ENCODE assay signal across 32 cellular contexts in genomic region chr2:173141666-173142065, GRCh38.
"Had no signal": no experiment of that assay in that cellular context is flagged by ENCODE, and none has a peak within 500 bp of the region (broad histone marks: within the 10 kb centered on the region; RNA-seq: fewer than 3 reads in every experiment).

No MANE protein-coding gene starts in this region.

- ATAC-seq: activated CD8-positive, alpha-beta memory T cell treated with anti-CD3 and anti-CD28 coated beads, Interleukin-2, amount 10 ng/mL, durations not matched to agents 7 days and 5 days had no signal

- H3K9me3 Mint-ChIP-seq: activated CD4-positive, alpha-beta memory T cell treated with anti-CD3 and anti-CD28 coated beads, Interleukin-2, amount 10 ng/mL, durations not matched to agents 7 days and 5 days; central memory CD8-positive, alpha-beta T cell had no signal

- H3K9me3 ChIP-seq: ascending aorta, colonic mucosa, Peyer's patch had no signal

- H3K27ac Mint-ChIP-seq: activated CD4-positive, alpha-beta memory T cell treated with anti-CD3 and anti-CD28 coated beads, Interleukin-2, amount 10 ng/mL, durations not matched to agents 7 days and 5 days; activated CD8-positive, alpha-beta memory T cell treated with anti-CD3 and anti-CD28 coated beads, Interleukin-2, amount 10 ng/mL, durations not matched to agents 7 days and 5 days; activated naive CD4-positive, alpha-beta T cell treated with anti-CD3 and anti-CD28 coated beads for 36 hours; activated naive CD4-positive, alpha-beta T cell treated with anti-CD3 and anti-CD28 coated beads, Interleukin-2, amount 50 U/mL, for 72 hours had no signal

- H3K4me1 ChIP-seq: ascending aorta, colonic mucosa, Peyer's patch had no signal

- H3K27ac ChIP-seq: ascending aorta, cardiac muscle cell, colonic mucosa, Peyer's patch, SJSA1, VCaP had no signal

- H3K27me3 Mint-ChIP-seq: central memory CD8-positive, alpha-beta T cell had no signal

- DNase-seq: activated CD4-positive, alpha-beta memory T cell treated with anti-CD3 and anti-CD28 coated beads, Interleukin-2, amount 10 ng/mL, durations not matched to agents 7 days and 5 days; activated CD4-positive, alpha-beta T cell treated with anti-CD3 and anti-CD28 coated beads for 1 hour; activated CD4-positive, alpha-beta T cell treated with anti-CD3 and anti-CD28 coated beads for 48 hours; activated CD4-positive, CD25-positive, alpha-beta regulatory T cell; activated CD8-positive, alpha-beta memory T cell treated with anti-CD3 and anti-CD28 coated beads for 24 hours; activated CD8-positive, alpha-beta memory T cell treated with anti-CD3 and anti-CD28 coated beads, Interleukin-2, amount 10 ng/mL, durations not matched to agents 7 days and 5 days; activated CD8-positive, alpha-beta memory T cell treated with anti-CD3 and anti-CD28 coated beads, Interleukin-2, amount 50 U/mL, for 48 hours; activated gamma-delta T cell; activated naive CD4-positive, alpha-beta T cell treated with anti-CD3 and anti-CD28 coated beads for 36 hours; activated T-cell treated with anti-CD3 and anti-CD28 coated beads, Interleukin-2, amount 50 U/mL, for 48 hours; colonic mucosa; MM.1S; MV-4-11; NCI-H1092; NCI-H1436 treated with DMSO at 0.1 percent for 48 hours; NCI-H1694 treated with DMSO at 0.1 percent for 48 hours; NCI-H2029; NCI-H345; NCI-H524 treated with DMSO at 0.1 percent for 48 hours; Peyer's patch; RPMI8226; SHP77 treated with DMSO at 0.1 percent for 48 hours; SW 1271; T-helper 1 cell; T-helper 2 cell; T-helper 9 cell had no signal

- H3K4me3 ChIP-seq: ascending aorta, cardiac muscle cell, colonic mucosa, Peyer's patch, SJSA1 had no signal

- H3K4me3 Mint-ChIP-seq: activated CD4-positive, alpha-beta memory T cell treated with anti-CD3 and anti-CD28 coated beads, Interleukin-2, amount 10 ng/mL, durations not matched to agents 7 days and 5 days; activated CD8-positive, alpha-beta memory T cell treated with anti-CD3 and anti-CD28 coated beads, Interleukin-2, amount 10 ng/mL, durations not matched to agents 7 days and 5 days; activated naive CD4-positive, alpha-beta T cell treated with anti-CD3 and anti-CD28 coated beads for 36 hours; central memory CD8-positive, alpha-beta T cell had no signal

- H3K27me3 ChIP-seq: ascending aorta, cardiac muscle cell, colonic mucosa, Peyer's patch, SJSA1 had no signal

- H3K36me3 ChIP-seq: ascending aorta, cardiac muscle cell, colonic mucosa, Peyer's patch had no signal
